Comparison of ENCODE assay signal across 15 cellular contexts in the genomic region with DNA sequence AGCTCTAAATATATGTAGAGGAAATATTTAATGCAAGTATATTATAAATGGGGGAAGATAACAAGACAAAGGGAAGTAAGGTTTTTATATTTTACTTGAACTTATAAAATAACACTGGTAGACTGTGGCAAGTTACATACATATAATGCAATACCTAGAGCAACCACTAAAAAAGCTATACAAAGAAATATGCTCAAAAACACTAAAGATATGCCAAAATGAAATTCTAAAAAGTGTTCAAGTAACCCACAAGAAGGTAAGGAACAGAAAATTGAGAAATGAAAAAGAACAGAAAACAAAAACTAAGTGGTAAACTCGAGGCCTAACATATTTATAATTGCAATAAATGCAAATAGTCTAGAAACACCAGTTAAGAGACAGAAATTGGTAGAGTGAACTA. TPM values are rescaled to one million over a fixed set of nuclear protein-coding genes. Genes with fewer than 3 reads are reported as not detected.
"Had no signal": no experiment of that assay in that cellular context is flagged by ENCODE, and none has a peak within 500 bp of the region (broad histone marks: within the 10 kb centered on the region; RNA-seq: fewer than 3 reads in every experiment).

No MANE protein-coding gene starts in this region.

- H3K4me3 ChIP-seq: coronary artery, heart left ventricle, lower lobe of right lung, ovary, thyroid gland had no signal

- H3K9me3 ChIP-seq: ovary, thyroid gland had no signal

- H3K4me1 ChIP-seq: heart left ventricle, lower lobe of right lung, thyroid gland had no signal

- H3K4me3 Mint-ChIP-seq: activated naive CD8-positive, alpha-beta T cell treated with anti-CD3 and anti-CD28 coated beads, Interleukin-2, amount 10 ng/mL, durations not matched to agents 7 days and 5 days; activated T-helper 1 cell treated with anti-CD3 and anti-CD28 coated beads, Interleukin-12 subunit alpha, Interleukin-12 subunit beta, Interleukin-2, Interleukin-4 antibody, amounts not matched to agents 30 ng/mL and 10 ng/mL and 1 ng/mL, durations not matched to agents 14 hours and 24 hours and 36 hours; brain; stimulated activated memory B cell treated with anti-CD40 and anti-IgM and Interleukin-4, amounts not matched to agents 10 μg/mL and 1 μg/mL and 100 μg/mL, for 72 hours had no signal

- DNase-seq: activated naive CD8-positive, alpha-beta T cell treated with anti-CD3 and anti-CD28 coated beads, Interleukin-2, amount 10 ng/mL, durations not matched to agents 7 days and 5 days; central memory CD4-positive, alpha-beta T cell; heart left ventricle; lower lobe of right lung; ovary; thyroid gland had no signal

- H3K36me3 Mint-ChIP-seq: brain had no signal

- H3K36me3 ChIP-seq: heart left ventricle, lower lobe of right lung, ovary, thyroid gland had no signal

- ATAC-seq: activated CD4-positive, CD25-positive, alpha-beta regulatory T cell treated with anti-CD3 and anti-CD28 coated beads, Interleukin-2, amount 50 U/mL, for 24 hours; heart left ventricle; lower lobe of right lung; stimulated activated memory B cell treated with anti-CD40 and anti-IgM and Interleukin-4, amounts not matched to agents 10 μg/mL and 1 μg/mL and 100 μg/mL, for 72 hours had no signal

- H3K27me3 ChIP-seq: heart left ventricle, ovary, thyroid gland had no signal

- H3K4me1 Mint-ChIP-seq: stimulated activated memory B cell treated with anti-CD40 and anti-IgM and Interleukin-4, amounts not matched to agents 10 μg/mL and 1 μg/mL and 100 μg/mL, for 72 hours had no signal

- H3K27ac ChIP-seq: coronary artery, heart left ventricle, lower lobe of right lung, ovary, thyroid gland had no signal

- H3K27ac Mint-ChIP-seq: activated naive CD8-positive, alpha-beta T cell treated with anti-CD3 and anti-CD28 coated beads, Interleukin-2, amount 10 ng/mL, durations not matched to agents 7 days and 5 days; activated T-helper 1 cell treated with anti-CD3 and anti-CD28 coated beads, Interleukin-12 subunit alpha, Interleukin-12 subunit beta, Interleukin-2, Interleukin-4 antibody, amounts not matched to agents 30 ng/mL and 10 ng/mL and 1 ng/mL, durations not matched to agents 14 hours and 24 hours and 36 hours; brain; stimulated activated memory B cell treated with anti-CD40 and anti-IgM and Interleukin-4, amounts not matched to agents 10 μg/mL and 1 μg/mL and 100 μg/mL, for 72 hours had no signal

RNA-seq across cellular contexts. Expression of a gene that starts 32.5 kb away (rescaled TPM):
- total RNA-seq: activated CD8-positive, alpha-beta memory T cell treated with anti-CD3 and anti-CD28 coated beads for 36 hours; activated T-helper 1 cell treated with anti-CD3 and anti-CD28 coated beads, Interleukin-12 subunit alpha, Interleukin-12 subunit beta, Interleukin-2, Interleukin-4 antibody, amounts not matched to agents 30 ng/mL and 10 ng/mL and 1 ng/mL, durations not matched to agents 14 hours and 24 hours and 36 hours; frontal cortex; heart left ventricle; renal cortical epithelial cell; thyroid gland had no signal
- polyA plus RNA-seq: heart left ventricle, neural cell, ovary had no signal

RNA-seq across cellular contexts. Expression of a gene that starts 34.9 kb away (rescaled TPM):
- total RNA-seq: activated CD8-positive, alpha-beta memory T cell treated with anti-CD3 and anti-CD28 coated beads for 36 hours; activated naive CD8-positive, alpha-beta T cell treated with anti-CD3 and anti-CD28 coated beads, Interleukin-2, amount 10 ng/mL, durations not matched to agents 7 days and 5 days; activated T-helper 1 cell treated with anti-CD3 and anti-CD28 coated beads, Interleukin-12 subunit alpha, Interleukin-12 subunit beta, Interleukin-2, Interleukin-4 antibody, amounts not matched to agents 30 ng/mL and 10 ng/mL and 1 ng/mL, durations not matched to agents 14 hours and 24 hours and 36 hours; frontal cortex; heart left ventricle; renal cortical epithelial cell; thyroid gland had no signal
- polyA plus RNA-seq: heart left ventricle, neural cell had no signal
